ENCODE assay signal across 8 cellular contexts in genomic region chr17:32445497-32445896, GRCh38. TPM values are rescaled to one million over a fixed set of nuclear protein-coding genes. Genes with fewer than 3 reads are reported as not detected.
A peak's percentile ranks its signal among the peaks of the same experiment; 100 is the strongest.
DNase-seq lines count a peak whose midpoint lies in the region; ATAC-seq and TF ChIP-seq lines count a peak whose summit lies in the region.

No MANE protein-coding gene starts in this region.

- no peaks in the 10 kb centered on the region for H3K9me3 ChIP-seq in right cardiac atrium (ENCODE audit: control insufficient read depth, low read length)

- intact Hi-C loops in right cardiac atrium (cut with DNase I): no loop called here

- TF ChIP-seq CTCF in WI38 (IDR thresholded peaks at IDR 0.05; ENCODE audit: low read depth, low read length): no peak

- ATAC-seq in right cardiac atrium: no peak
- ATAC-seq in HG03342 (IDR thresholded peaks at IDR 0.05; ENCODE audit: unreplicated experiment): no peak

- H3K27me3 ChIP-seq in H7 (ENCODE audit: control insufficient read depth, insufficient read depth, low read length) (peaks cover 9% of the 10 kb centered on the region), right cardiac atrium (ENCODE audit: control insufficient read depth, insufficient read depth) (no peaks in the 10 kb centered on the region)

- H3K4me3 ChIP-seq in H7 (ENCODE audit: insufficient read depth, low read depth, low read length): peak overlapping the region; percentile 90
- peak overlapping the region; percentile 97 for H3K4me3 ChIP-seq in WI38 (ENCODE audit: low read depth, low read length)
- peak overlapping the region; percentile 98 for H3K4me3 ChIP-seq in right cardiac atrium (ENCODE audit: low read length)
- H3K4me3 ChIP-seq in skin epidermis: peak overlapping the region; percentile 78 to 99 (median 97)

- H3K36me3 ChIP-seq in H7 (replicated peaks; ENCODE audit: control insufficient read depth, insufficient read depth, low read length): peaks cover 9% of the 10 kb centered on the region

- DNase-seq in H7 (no peak), right cardiac atrium (no peak), NCI-H2196 (lab: John Stamatoyannopoulos, UW; ENCODE audit: unreplicated experiment) (no peak), amniotic stem cell (lab: John Stamatoyannopoulos, UW) (no peak)
- no peak for DNase-seq in activated CD4-positive, alpha-beta T cell treated with anti-CD3 and anti-CD28 coated beads, Interleukin-2, amount 50 U/mL, for 1 hour

- H3K4me1 ChIP-seq in right cardiac atrium (ENCODE audit: control insufficient read depth, insufficient read depth, low read length): no peaks in the 10 kb centered on the region

- H3K27ac ChIP-seq in right cardiac atrium (ENCODE audit: low read length): peak overlapping the region; percentile 54
- H3K27ac ChIP-seq in skin epidermis: peak overlapping the region in 16 of 21 experiments; percentile 85 to 98 (median 94)

- WGBS in right cardiac atrium: 12% methylated on average over 6 of the region's 6 CpGs

RNA-seq across cellular contexts. Expression of gene PSMD11, which starts 1.2 kb away (rescaled TPM):
- total RNA-seq in H7 (2014; rRNA removed; shearing (Covaris generic)): 101 and 121 TPM in 2 replicates
- total RNA-seq in right cardiac atrium: 10 to 100 TPM; 55.0 to 79.1 (median 64.4) TPM
- 50.8 TPM for polyA plus RNA-seq in right cardiac atrium

RNA-seq across cellular contexts. Expression of gene CDK5R1, which starts 41.3 kb away (rescaled TPM):
- total RNA-seq in H7 (2014; rRNA removed; shearing (Covaris generic)): 9.9 and 10.5 TPM in 2 replicates
- 1 to 10 TPM; 1.3 to 2.6 (median 1.7) TPM for total RNA-seq in right cardiac atrium
- polyA plus RNA-seq in right cardiac atrium: 0.95 TPM
